In genomic region chr9:137128158-137129088, GRCh38 we compare ENCODE assay signal across 1 cellular context.
TF ChIP-seq lines count a peak whose summit lies in the region.

No MANE protein-coding gene starts in this region.

TF ChIP-seq in HepG2, 621 proteins besides CTCF, POLR2A, EP300 and RAD21:
- 0 out of 2 replicates have a peak, but pooled peaks have one; percentile 21 for TF ChIP-seq ARNTL (CRISPR knock-in tag; IDR thresholded peaks at IDR 0.05)
- no peak for TF ChIP-seq HHEX (CRISPR knock-in tag; IDR thresholded peaks at IDR 0.05)
- 0 out of 2 replicates have a peak, but pooled peaks have one; percentile 41 for TF ChIP-seq ZNF232 (CRISPR knock-in tag; IDR thresholded peaks at IDR 0.05; ENCODE audit: borderline replicate concordance)
- peak; percentile 53; the same call in 1 of the 2 replicates for TF ChIP-seq ZNF710 (CRISPR knock-in tag; IDR thresholded peaks at IDR 0.05; ENCODE audit: borderline replicate concordance)
- 0 out of 2 replicates have a peak, but pooled peaks have one; percentile 36 for TF ChIP-seq TBX2 (CRISPR knock-in tag; IDR thresholded peaks at IDR 0.05; ENCODE audit: borderline replicate concordance)
- TF ChIP-seq ZNF768 (CRISPR knock-in tag; IDR thresholded peaks at IDR 0.05) = no peak
- TF ChIP-seq BATF2 (CRISPR knock-in tag; IDR thresholded peaks at IDR 0.05) = 0 out of 2 replicates have a peak, but pooled peaks have one; percentile 4
- TF ChIP-seq TFAP4 (IDR thresholded peaks at IDR 0.05; ENCODE audit: borderline replicate concordance, low read depth) = no peak
- TF ChIP-seq ZNF556 (CRISPR knock-in tag; IDR thresholded peaks at IDR 0.05; ENCODE audit: borderline replicate concordance) = peak; percentile 52; the same call in 1 of the 2 replicates
- 0 out of 2 replicates have a peak, but pooled peaks have one; percentile 38 for TF ChIP-seq ZNF772 (CRISPR knock-in tag; IDR thresholded peaks at IDR 0.05)
- TF ChIP-seq TARDBP (CRISPR knock-in tag; IDR thresholded peaks at IDR 0.05) = 0 out of 2 replicates have a peak, but pooled peaks have one; percentile 7
- TF ChIP-seq PBX2 (CRISPR knock-in tag; IDR thresholded peaks at IDR 0.05) = no peak
- no peak for TF ChIP-seq REL (CRISPR knock-in tag; conservative IDR thresholded peaks at IDR 0.05)
- no peak for TF ChIP-seq ZNF547 (CRISPR knock-in tag; IDR thresholded peaks at IDR 0.05)
- peak; percentile 19; the same call in 1 of the 2 replicates for TF ChIP-seq TFDP2 (CRISPR knock-in tag; IDR thresholded peaks at IDR 0.05)
- TF ChIP-seq ZNF552 (CRISPR knock-in tag; IDR thresholded peaks at IDR 0.05; ENCODE audit: borderline replicate concordance) = no peak
- peak; percentile 29; the same call in 1 of the 2 replicates for TF ChIP-seq ZFX (CRISPR knock-in tag; IDR thresholded peaks at IDR 0.05; ENCODE audit: low read depth)
- TF ChIP-seq POGK (CRISPR knock-in tag; conservative IDR thresholded peaks at IDR 0.05) = 0 out of 2 replicates have a peak, but pooled peaks have one; percentile 44
- no peak for TF ChIP-seq GMEB2 (CRISPR knock-in tag; IDR thresholded peaks at IDR 0.05; ENCODE audit: low read depth)
- TF ChIP-seq IRF1 (CRISPR knock-in tag; IDR thresholded peaks at IDR 0.05; ENCODE audit: low read depth) = no peak
- TF ChIP-seq NR2F1 (CRISPR knock-in tag; IDR thresholded peaks at IDR 0.05) = no peak
- 0 out of 2 replicates have a peak, but pooled peaks have one; percentile 19 for TF ChIP-seq ZNF761 (CRISPR knock-in tag; conservative IDR thresholded peaks at IDR 0.05)
- no peak for TF ChIP-seq ZBTB38 (CRISPR knock-in tag; IDR thresholded peaks at IDR 0.05)
- no peak for TF ChIP-seq ZNF329 (CRISPR knock-in tag; IDR thresholded peaks at IDR 0.05; ENCODE audit: low read depth)
- TF ChIP-seq ZNF343 (CRISPR knock-in tag; IDR thresholded peaks at IDR 0.05) = 0 out of 2 replicates have a peak, but pooled peaks have one; percentile 14
- no peak for TF ChIP-seq ZNF543 (CRISPR knock-in tag; IDR thresholded peaks at IDR 0.05)
- peak; percentile 50; the same call in 1 of the 2 replicates for TF ChIP-seq ZNF160 (CRISPR knock-in tag; IDR thresholded peaks at IDR 0.05)
- TF ChIP-seq ZSCAN22 (CRISPR knock-in tag; IDR thresholded peaks at IDR 0.05) = 0 out of 2 replicates have a peak, but pooled peaks have one; percentile 25
- TF ChIP-seq ZNF276 (CRISPR knock-in tag; IDR thresholded peaks at IDR 0.05; ENCODE audit: low read depth) = 0 out of 2 replicates have a peak, but pooled peaks have one; percentile 71
- TF ChIP-seq ZNF230 (CRISPR knock-in tag; IDR thresholded peaks at IDR 0.05) = peak; percentile 66; the same call in 1 of the 2 replicates
- TF ChIP-seq ZNF570 (CRISPR knock-in tag; IDR thresholded peaks at IDR 0.05; ENCODE audit: borderline replicate concordance) = 0 out of 2 replicates have a peak, but pooled peaks have one; percentile 19
- 0 out of 2 replicates have a peak, but pooled peaks have one; percentile 50 for TF ChIP-seq ZNF678 (CRISPR knock-in tag; IDR thresholded peaks at IDR 0.05)
- no peak for TF ChIP-seq SRF (IDR thresholded peaks at IDR 0.05; ENCODE audit: low read depth, low read length)
- TF ChIP-seq KAT7 (CRISPR knock-in tag; IDR thresholded peaks at IDR 0.05; ENCODE audit: borderline replicate concordance) = 0 out of 2 replicates have a peak, but pooled peaks have one; percentile 4
- peak; percentile 79; the same call in 1 of the 2 replicates for TF ChIP-seq ZNF354B (CRISPR knock-in tag; IDR thresholded peaks at IDR 0.05)
- TF ChIP-seq SNAPC4 (CRISPR knock-in tag; IDR thresholded peaks at IDR 0.05) = 0 out of 2 replicates have a peak, but pooled peaks have one; percentile 55
- TF ChIP-seq ZNF775 (CRISPR knock-in tag; IDR thresholded peaks at IDR 0.05; ENCODE audit: borderline replicate concordance) = 0 out of 2 replicates have a peak, but pooled peaks have one; percentile 62
- TF ChIP-seq PHB2 (IDR thresholded peaks at IDR 0.05; ENCODE audit: partially characterized antibody) = no peak
TF ChIP-seq in HepG2: peak in this region for 23.
